In the genomic region with DNA sequence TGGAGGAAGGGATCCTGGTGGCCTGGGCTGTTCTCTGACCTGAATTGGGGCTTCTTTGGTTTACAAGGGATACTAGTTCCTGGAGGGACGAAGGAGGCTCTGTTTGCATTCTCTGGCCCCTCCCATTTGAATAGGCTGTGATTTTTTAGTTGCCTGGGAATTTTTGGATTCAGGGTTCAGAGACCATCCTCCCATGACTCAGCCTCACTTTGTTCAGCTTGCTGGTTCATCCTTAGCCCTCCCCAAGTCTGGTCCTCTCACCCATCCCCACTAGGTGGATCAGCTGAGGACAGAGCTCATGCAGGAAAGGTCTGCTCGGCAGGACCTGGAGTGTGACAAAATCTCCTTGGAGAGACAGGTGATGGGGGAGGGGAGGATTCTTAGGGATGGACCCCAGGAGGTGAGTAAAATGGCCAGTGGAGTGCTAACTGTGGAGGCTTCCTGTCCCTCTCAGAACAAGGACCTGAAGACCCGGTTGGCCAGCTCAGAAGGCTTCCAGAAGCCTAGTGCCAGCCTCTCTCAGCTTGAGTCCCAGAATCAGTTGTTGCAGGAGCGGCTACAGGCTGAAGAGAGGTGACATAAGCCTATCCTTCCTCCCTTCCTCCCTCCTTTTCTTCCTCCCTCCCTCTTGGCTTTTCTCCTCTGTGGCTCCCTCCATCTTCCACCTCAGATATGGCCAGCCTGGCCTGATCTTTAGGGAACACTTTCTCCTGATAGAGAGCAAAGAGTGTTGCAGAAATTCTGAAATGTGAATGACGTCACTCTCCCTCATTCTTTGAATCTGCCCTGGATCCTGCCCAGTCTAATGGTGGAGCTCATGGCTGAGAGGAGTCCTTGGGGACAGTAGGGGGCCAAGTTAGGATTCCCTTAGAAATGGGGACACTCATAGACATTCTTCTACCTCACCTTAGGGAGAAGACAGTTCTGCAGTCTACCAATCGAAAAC, we compare ENCODE assay signal across 5 cellular contexts. TPM values are rescaled to one million over a fixed set of nuclear protein-coding genes. Genes with fewer than 3 reads are reported as not detected.
"Had no signal": no experiment of that assay in that cellular context is flagged by ENCODE, and none has a peak within 500 bp of the region (broad histone marks: within the 10 kb centered on the region; RNA-seq: fewer than 3 reads in every experiment).

No MANE protein-coding gene starts in this region.

- H3K27ac ChIP-seq: spleen, testis, upper lobe of right lung had no signal

- FAIRE-seq: colon had no signal

- H3K4me3 ChIP-seq: spleen, testis, upper lobe of right lung had no signal

- H3K9me3 ChIP-seq: spleen, testis, upper lobe of right lung had no signal

RNA-seq across cellular contexts. Expression of a gene that starts 24.4 kb away (rescaled TPM):
- total RNA-seq: fibroblast of villous mesenchyme had no signal
